ENCODE assay signal across 8 cellular contexts in the genomic region with DNA sequence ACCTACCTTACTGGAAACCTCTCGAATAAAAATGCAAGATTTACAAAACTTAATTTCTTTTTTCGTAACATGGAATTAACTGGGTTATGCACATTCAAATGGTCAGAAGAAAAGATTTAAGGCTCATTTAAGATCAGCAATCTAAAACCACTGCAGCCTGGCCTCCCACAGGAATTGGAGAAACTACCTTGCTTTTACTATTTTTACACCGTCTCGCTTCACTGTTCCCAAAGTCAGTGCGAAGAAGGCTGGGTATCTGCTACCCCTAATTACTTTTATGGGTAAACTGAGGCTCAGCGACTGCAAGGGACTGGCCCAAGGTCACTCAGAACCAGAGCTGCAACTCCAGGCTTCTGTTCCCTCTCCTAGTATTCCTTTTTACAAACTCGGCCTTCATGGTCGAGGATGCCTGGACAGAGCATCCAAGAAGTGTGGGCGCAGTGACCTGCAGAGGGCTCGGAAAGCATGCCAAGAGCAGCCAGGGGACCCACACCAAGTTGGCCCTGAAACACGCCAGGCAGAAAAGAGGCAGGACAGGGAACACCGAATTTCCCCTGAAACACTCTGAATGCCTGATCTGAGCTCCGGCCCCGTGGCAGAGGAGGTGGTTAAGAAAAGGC. TPM values are rescaled to one million over a fixed set of nuclear protein-coding genes. Genes with fewer than 3 reads are reported as not detected.
DNase-seq lines count a peak whose midpoint lies in the region; ATAC-seq, FAIRE-seq and TF ChIP-seq lines count a peak whose summit lies in the region.

No MANE protein-coding gene starts in this region.

- 4 to 6% methylated on average over 14 of the region's 14 CpGs for WGBS in pancreas, 2 donors

- no peak for FAIRE-seq in pancreas (lab: Jason Lieb, UNC)

- H3K4me1 Mint-ChIP-seq in WTC11: peaks cover 44% of the 10 kb centered on the region

- DNase-seq in WTC11 (ENCODE audit: low spot score) (no peak), foreskin keratinocyte (peak; percentile 6 to 20), pancreas (peak in 1 of 6 donors; percentile 20), omental fat pad (ENCODE audit: low spot score) (no peak)

- H3K4me1 ChIP-seq in foreskin keratinocyte: peaks cover 17% of the 10 kb centered on the region
- H3K4me1 ChIP-seq in pancreas: peaks cover 3 to 25% (median 22%) of the 10 kb centered on the region in 3 donors

- H3K4me3 ChIP-seq in pancreas: peak overlapping the region; percentile 68 to 82 (median 76)

- no peaks in the 10 kb centered on the region; the same call in 1 of the 2 replicates for H3K27me3 Mint-ChIP-seq in WTC11 (ENCODE audit: low read depth)

- TF ChIP-seq CTCF in WTC11 (IDR thresholded peaks at IDR 0.05) (no peak), foreskin keratinocyte (conservative IDR thresholded peaks at IDR 0.05) (no peak), pancreas (IDR thresholded peaks at IDR 0.05) (no peak), omental fat pad (IDR thresholded peaks at IDR 0.05) (no peak)

- no peaks in the 10 kb centered on the region for H3K9me3 ChIP-seq in pancreas

- POLR2A ChIA-PET in WTC11 (lab: Charles Lee): interaction anchor here (1.9 kb wide), 1 partner anchor 42 kb away, joined by 10 read pairs; a partner anchor contains a TSS

- no peaks in the 10 kb centered on the region for H3K27me3 ChIP-seq in foreskin keratinocyte
- H3K27me3 ChIP-seq in pancreas: no peaks in the 10 kb centered on the region

- peaks cover 39% of the 10 kb centered on the region for H3K36me3 Mint-ChIP-seq in WTC11

- ATAC-seq in GM18502 (IDR thresholded peaks at IDR 0.05; ENCODE audit: poor library complexity, unreplicated experiment) (peak; percentile 0), HG03159 (IDR thresholded peaks at IDR 0.05; ENCODE audit: unreplicated experiment) (peak; percentile 5), WTC11 (peak; percentile 1; the same call in 1 of the 2 replicates), foreskin keratinocyte (peak; percentile 3), pancreas (peak in 2 of 4 donors; percentile 0 to 3), HG03108 (IDR thresholded peaks at IDR 0.05; ENCODE audit: unreplicated experiment) (no peak), omental fat pad (ENCODE audit: low FRiP score) (no peak), HG02840 (IDR thresholded peaks at IDR 0.05; ENCODE audit: low FRiP score, unreplicated experiment) (no peak)

- H3K36me3 ChIP-seq in pancreas: no peaks in the 10 kb centered on the region

- intact Hi-C loops in pancreas (cut with DNase I): loop anchor here in 1 of 3 donors (10.0 kb wide), 1 partner anchor 54 kb away; no protein-coding TSS in a partner anchor

- H3K9me3 Mint-ChIP-seq in WTC11: no peaks in the 10 kb centered on the region

- peak overlapping the region; percentile 91 for H3K27ac ChIP-seq in foreskin keratinocyte
- peak overlapping the region; percentile 79 to 90 (median 86) for H3K27ac ChIP-seq in pancreas

- H3K27ac Mint-ChIP-seq in WTC11: peak overlapping the region; percentile 98

- CTCF ChIA-PET in WTC11 (lab: Charles Lee): interaction anchor here (1.2 kb wide), 1 partner anchor 42 kb away, joined by 4 read pairs; a partner anchor contains a TSS

- peak overlapping the region; percentile 100 for H3K4me3 Mint-ChIP-seq in WTC11

TF ChIP-seq in WTC11, 78 proteins besides CTCF, POLR2A, EP300 and RAD21:
- TF ChIP-seq JAZF1 (CRISPR knock-in tag; IDR thresholded peaks at IDR 0.05): no peak
- TF ChIP-seq ZNF232 (CRISPR knock-in tag; IDR thresholded peaks at IDR 0.05): 0 out of 2 replicates have a peak, but pooled peaks have one; percentile 49

RNA-seq across cellular contexts. Expression of a gene that starts 0.9 kb away (rescaled TPM):
- total RNA-seq in WTC11 (2021): 69.1 to 75.6 TPM (median 72.0 TPM) in 3 replicates
- 22.5 and 23.7 TPM in 2 replicates for total RNA-seq in foreskin keratinocyte
- 6.3 and 7.8 TPM in 2 replicates for polyA plus RNA-seq in foreskin keratinocyte
- 10 to 100 TPM; 13.3 to 22.3 (median 15.9) TPM for total RNA-seq in pancreas
- 10 to 100 TPM; 16.6 to 29.2 TPM for polyA plus RNA-seq in pancreas
- 10 to 100 TPM; 27.8 to 56.0 (median 38.3) TPM for total RNA-seq in omental fat pad

RNA-seq across cellular contexts. Expression of a gene that starts 42.8 kb away (rescaled TPM):
- total RNA-seq in WTC11 (2021) (4.2 to 6.3 TPM (median 6.1 TPM) in 3 replicates), foreskin keratinocyte (6.2 and 6.3 TPM in 2 replicates), pancreas (1 to 10 TPM; 4.3 to 9.9 (median 4.9) TPM), omental fat pad (10 to 100 TPM in 2 of 4 donors, 1 to 10 TPM in 2; 7.5 to 22.1 (median 9.9) TPM)
- polyA plus RNA-seq in foreskin keratinocyte (1.8 and 2.0 TPM in 2 replicates), pancreas (1 to 10 TPM; 3.5 to 6.1 TPM)

Comparison
In these comparisons a context has a peak if more than half of its experiments do, and no peak if none do; other contexts are left out.
1. ATAC-seq: peak in GM18502 (single experiment), HG03159 (single experiment), WTC11 (single experiment) and foreskin keratinocyte (single experiment); none in HG03108 (single experiment), omental fat pad (single experiment) and HG02840 (single experiment).
2. DNase-seq: peak in foreskin keratinocyte (2 of 2); none in WTC11 (single experiment) and omental fat pad (single experiment).